In genomic region chr4:38455092-38455855, GRCh38 we compare ENCODE assay signal across 14 cellular contexts.
DNase-seq lines count a peak whose midpoint lies in the region; ATAC-seq and FAIRE-seq lines count a peak whose summit lies in the region.
"Had no signal": no experiment of that assay in that cellular context is flagged by ENCODE, and none has a peak within 500 bp of the region (broad histone marks: within the 10 kb centered on the region; RNA-seq: fewer than 3 reads in every experiment).

No MANE protein-coding gene starts in this region.

- H3K36me3 Mint-ChIP-seq in activated CD4-positive, alpha-beta T cell treated with anti-CD3 and anti-CD28 coated beads for 36 hours (ENCODE audit: low read depth): peaks cover 2% of the 10 kb centered on the region
- H3K36me3 Mint-ChIP-seq in naive thymus-derived CD4-positive, alpha-beta T cell: peaks cover 0 to 10% (median 0%) of the 10 kb centered on the region in 5 donors
- H3K36me3 Mint-ChIP-seq: natural killer cell had no signal

- peaks cover 0 to 17% of the 10 kb centered on the region in 2 donors for H3K4me1 ChIP-seq in naive thymus-derived CD4-positive, alpha-beta T cell (ENCODE audit: control insufficient read depth in 2 of 2, insufficient read depth in 2 of 2, low read length in 2 of 2)
- H3K4me1 ChIP-seq: upper lobe of right lung had no signal

- no peaks in the 10 kb centered on the region for H3K9me3 ChIP-seq in naive thymus-derived CD4-positive, alpha-beta T cell (ENCODE audit: control insufficient read depth in 2 of 3, low read length in 3 of 3)
- H3K9me3 ChIP-seq: upper lobe of right lung had no signal

- peak overlapping the region; percentile 2 for H3K4me3 Mint-ChIP-seq in activated CD4-positive, alpha-beta T cell treated with anti-CD3 and anti-CD28 coated beads for 36 hours
- peak overlapping the region; percentile 20 to 78 (median 62) for H3K4me3 Mint-ChIP-seq in naive thymus-derived CD4-positive, alpha-beta T cell
- H3K4me3 Mint-ChIP-seq: natural killer cell had no signal

- intact Hi-C loops in activated CD4-positive, alpha-beta T cell treated with anti-CD3 and anti-CD28 coated beads for 36 hours (cut with DNase I, micrococcal nuclease): loop anchor here (2.0 to 10.0 kb wide), 5 partner anchors 37 to 144 kb away; no protein-coding TSS in a partner anchor
- intact Hi-C loops in naive thymus-derived CD4-positive, alpha-beta T cell (cut with micrococcal nuclease): loop anchor here in 1 of 2 donors (5.0 kb wide), 1 partner anchor 37 kb away; no protein-coding TSS in a partner anchor

- POLR2A ChIA-PET in activated CD4-positive, alpha-beta T cell treated with anti-CD3 and anti-CD28 coated beads for 36 hours (lab: Charles Lee): interaction anchor here (0.7 kb wide), 1 partner anchor 272 kb away, joined by 3 read pairs; no protein-coding TSS in a partner anchor
- POLR2A ChIA-PET in naive thymus-derived CD4-positive, alpha-beta T cell (lab: Charles Lee): interaction anchor here (0.7 to 1.1 kb wide), 2 partner anchors 49 to 200 kb away, joined by 3 read pairs; no protein-coding TSS in a partner anchor

- H3K27ac Mint-ChIP-seq in activated CD4-positive, alpha-beta T cell treated with anti-CD3 and anti-CD28 coated beads for 36 hours: peak overlapping the region; percentile 57
- peak overlapping the region; percentile 24 to 91 (median 81) for H3K27ac Mint-ChIP-seq in naive thymus-derived CD4-positive, alpha-beta T cell

- H3K36me3 ChIP-seq in naive thymus-derived CD4-positive, alpha-beta T cell (ENCODE audit: control insufficient read depth in 2 of 3, insufficient read depth in 3 of 3, low read length in 3 of 3): no peaks in the 10 kb centered on the region
- H3K36me3 ChIP-seq: upper lobe of right lung had no signal

- no peak for DNase-seq in activated CD4-positive, alpha-beta T cell treated with anti-CD3 and anti-CD28 coated beads for 36 hours
- no peak for DNase-seq in activated CD4-positive, alpha-beta T cell treated with anti-CD3 and anti-CD28 coated beads for 1 hour
- DNase-seq in naive thymus-derived CD4-positive, alpha-beta T cell: peak in 5 of 9 donors; percentile 8 to 36 (median 15)
- no peak for DNase-seq in RCC 7860 (ENCODE audit: low spot score)
- DNase-seq in NCI-H524 (lab: John Stamatoyannopoulos, UW): no peak
- no peak for DNase-seq in substantia nigra (lab: John Stamatoyannopoulos, UW)
- DNase-seq: 8988T; activated CD8-positive, alpha-beta memory T cell treated with anti-CD3 and anti-CD28 coated beads, Interleukin-2, amount 50 U/mL, for 48 hours; natural killer cell; stimulated activated CD4-positive, alpha-beta T cell treated with anti-CD3 and anti-CD28 coated beads, Interleukin-1b, Interleukin-23, amount 100 ng/mL, for 48 hours; upper lobe of right lung had no signal

- H3K9me3 Mint-ChIP-seq in activated CD4-positive, alpha-beta T cell treated with anti-CD3 and anti-CD28 coated beads for 36 hours (ENCODE audit: low read depth): peaks cover 12% of the 10 kb centered on the region
- H3K9me3 Mint-ChIP-seq in naive thymus-derived CD4-positive, alpha-beta T cell: peaks cover 0 to 10% (median 0%) of the 10 kb centered on the region in 11 donors
- H3K9me3 Mint-ChIP-seq: natural killer cell had no signal

- no peaks in the 10 kb centered on the region for H3K27me3 ChIP-seq in naive thymus-derived CD4-positive, alpha-beta T cell (ENCODE audit: control insufficient read depth in 2 of 2, insufficient read depth in 2 of 2, low read length in 2 of 2)
- H3K27me3 ChIP-seq: upper lobe of right lung had no signal

- H3K4me1 Mint-ChIP-seq in activated CD4-positive, alpha-beta T cell treated with anti-CD3 and anti-CD28 coated beads for 36 hours: peaks cover 54% of the 10 kb centered on the region
- peaks cover 18 to 44% (median 37%) of the 10 kb centered on the region in 7 donors for H3K4me1 Mint-ChIP-seq in naive thymus-derived CD4-positive, alpha-beta T cell

- peaks cover 12% of the 10 kb centered on the region for H3K27me3 Mint-ChIP-seq in activated CD4-positive, alpha-beta T cell treated with anti-CD3 and anti-CD28 coated beads for 36 hours
- peaks cover 0 to 22% (median 0%) of the 10 kb centered on the region in 5 donors for H3K27me3 Mint-ChIP-seq in naive thymus-derived CD4-positive, alpha-beta T cell

- CTCF ChIA-PET in activated CD4-positive, alpha-beta T cell treated with anti-CD3 and anti-CD28 coated beads for 36 hours (lab: Charles Lee): no interaction called here
- CTCF ChIA-PET in naive thymus-derived CD4-positive, alpha-beta T cell (lab: Charles Lee): no interaction called here

- no peak overlapping the region for H3K27ac ChIP-seq in naive thymus-derived CD4-positive, alpha-beta T cell (ENCODE audit: low read depth, low read length)
- no peak overlapping the region for H3K27ac ChIP-seq in substantia nigra (ENCODE audit: low read depth, low read length, poor library complexity, severe bottlenecking)
- H3K27ac ChIP-seq: SK-N-MC, upper lobe of right lung had no signal

- no peak for FAIRE-seq in RCC 7860 (lab: Jason Lieb, UNC)

- H3K4me3 ChIP-seq in naive thymus-derived CD4-positive, alpha-beta T cell (ENCODE audit: low read length): no peak overlapping the region
- H3K4me3 ChIP-seq: SK-N-MC, upper lobe of right lung had no signal

- ATAC-seq in activated CD4-positive, alpha-beta T cell treated with anti-CD3 and anti-CD28 coated beads for 36 hours: peak; percentile 72
- ATAC-seq in GM21515 (IDR thresholded peaks at IDR 0.05; ENCODE audit: unreplicated experiment) (peak; percentile 75), HG03342 (IDR thresholded peaks at IDR 0.05; ENCODE audit: unreplicated experiment) (peak; percentile 70)
- ATAC-seq in naive thymus-derived CD4-positive, alpha-beta T cell: peak; percentile 65
- ATAC-seq: upper lobe of right lung had no signal

Comparison
In these comparisons a context has a peak if more than half of its experiments do, and no peak if none do; other contexts are left out.
1. DNase-seq: peak in naive thymus-derived CD4-positive, alpha-beta T cell (5 of 9); none in activated CD4-positive, alpha-beta T cell treated with anti-CD3 and anti-CD28 coated beads for 36 hours (single experiment), activated CD4-positive, alpha-beta T cell treated with anti-CD3 and anti-CD28 coated beads for 1 hour (single experiment), RCC 7860 (single experiment), NCI-H524 (0 of 2) and substantia nigra (0 of 49).
2. Peak in every context shown above with its lines, with median percentiles within 50 percentile points of each other: ATAC-seq.